In genomic region chr4:1105067-1105466, GRCh38 we compare ENCODE assay signal across 20 cellular contexts. TPM values are rescaled to one million over a fixed set of nuclear protein-coding genes. Genes with fewer than 3 reads are reported as not detected.
"Had no signal": no experiment of that assay in that cellular context is flagged by ENCODE, and none has a peak within 500 bp of the region (broad histone marks: within the 10 kb centered on the region; RNA-seq: fewer than 3 reads in every experiment).

No MANE protein-coding gene starts in this region.

- H3K4me3 Mint-ChIP-seq: memory B cell, nephron progenitor cell had no signal

- ATAC-seq: foreskin keratinocyte, left cardiac atrium, lower lobe of right lung, right cardiac atrium had no signal

- H3K4me1 ChIP-seq: foreskin keratinocyte, left ventricle myocardium inferior, lower lobe of right lung, thyroid gland had no signal

- H3K36me3 Mint-ChIP-seq: memory B cell, naive B cell had no signal

- H3K9me3 ChIP-seq: left ventricle myocardium inferior, lower lobe of right lung, ovary, thyroid gland had no signal

- H2AFZ ChIP-seq: hepatocyte had no signal

- H3K4me2 ChIP-seq: hepatocyte had no signal

- H3K27me3 ChIP-seq: hepatocyte, ovary, thyroid gland had no signal

- H3K27ac Mint-ChIP-seq: memory B cell, nephron progenitor cell had no signal

- H3K4me3 ChIP-seq: hepatocyte, left ventricle myocardium inferior, lower lobe of right lung, ovary, thyroid gland had no signal

- H3K36me3 ChIP-seq: left ventricle myocardium inferior, lower lobe of right lung, ovary, thyroid gland had no signal

- FAIRE-seq: kidney, small intestine had no signal

- H3K79me2 ChIP-seq: hepatocyte had no signal

- DNase-seq: central memory CD4-positive, alpha-beta T cell; cortex of kidney; effector memory CD4-positive, alpha-beta T cell; erythroblast; foreskin keratinocyte; head of caudate nucleus; kidney; left cardiac atrium; left ventricle myocardium inferior; lower lobe of right lung; naive B cell; nephron progenitor cell; ovary; right cardiac atrium; small intestine; stimulated activated CD4-positive, alpha-beta T cell treated with anti-CD3 and anti-CD28 coated beads, Interleukin-12 subunit alpha, Interleukin-12 subunit beta, amount 100 ng/mL, for 4 hours; stimulated activated naive CD4-positive, alpha-beta T cell; thyroid gland had no signal

- H3K27ac ChIP-seq: foreskin keratinocyte, hepatocyte, left ventricle myocardium inferior, lower lobe of right lung, ovary, thyroid gland had no signal

- H3K4me1 Mint-ChIP-seq: memory B cell, naive B cell had no signal

- H3K9me3 Mint-ChIP-seq: memory B cell, naive B cell, nephron progenitor cell had no signal

RNA-seq across cellular contexts. Expression of gene RNF212, which starts 8.3 kb away (rescaled TPM):
- total RNA-seq: left ventricle myocardium inferior had no signal
